Comparison of ENCODE assay signal across 35 cellular contexts in the genomic region with DNA sequence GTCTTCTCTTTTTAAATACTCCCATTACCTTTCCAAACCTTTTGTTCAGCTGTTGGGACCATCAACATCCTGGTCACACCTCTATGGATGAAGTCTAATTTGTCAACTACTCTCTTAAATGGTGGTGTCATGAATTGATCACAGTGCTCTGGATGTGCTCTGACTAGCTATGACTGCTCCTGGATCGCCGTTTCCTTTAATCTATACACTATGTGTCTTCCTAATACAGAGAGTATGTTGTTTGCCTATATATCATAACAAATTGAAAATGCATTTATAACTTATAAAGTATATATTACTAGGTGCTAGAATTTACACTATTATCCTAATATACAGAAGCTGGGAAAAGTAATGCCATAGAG.
"Had no signal": no experiment of that assay in that cellular context is flagged by ENCODE, and none has a peak within 500 bp of the region (broad histone marks: within the 10 kb centered on the region; RNA-seq: fewer than 3 reads in every experiment).

No MANE protein-coding gene starts in this region.

- H3K4me1 Mint-ChIP-seq: activated CD4-positive, alpha-beta memory T cell treated with anti-CD3 and anti-CD28 coated beads, Interleukin-2, amount 10 ng/mL, durations not matched to agents 7 days and 5 days; activated CD4-positive, alpha-beta T cell treated with anti-CD3 and anti-CD28 coated beads for 36 hours; activated CD4-positive, alpha-beta T cell treated with anti-CD3 and anti-CD28 coated beads, Interleukin-2, amount 10 ng/mL, durations not matched to agents 7 days and 5 days; activated CD8-positive, alpha-beta memory T cell treated with anti-CD3 and anti-CD28 coated beads, Interleukin-2, amount 10 ng/mL, durations not matched to agents 7 days and 5 days; activated naive CD4-positive, alpha-beta T cell treated with anti-CD3 and anti-CD28 coated beads, Interleukin-2, amount 10 ng/mL, durations not matched to agents 7 days and 5 days; activated naive CD8-positive, alpha-beta T cell treated with anti-CD3 and anti-CD28 coated beads, Interleukin-2, amount 10 ng/mL, durations not matched to agents 7 days and 5 days; activated naive CD8-positive, alpha-beta T cell treated with anti-CD3 and anti-CD28 coated beads, Interleukin-2, amount 50 U/mL, for 24 hours; WTC11 had no signal

- H3K4me1 ChIP-seq: ascending aorta had no signal

- ATAC-seq: activated CD4-positive, alpha-beta T cell treated with anti-CD3 and anti-CD28 coated beads for 36 hours; activated CD4-positive, CD25-positive, alpha-beta regulatory T cell treated with anti-CD3 and anti-CD28 coated beads, Interleukin-2, amount 50 U/mL, for 24 hours; activated CD8-positive, alpha-beta memory T cell treated with anti-CD3 and anti-CD28 coated beads, Interleukin-2, amount 10 ng/mL, durations not matched to agents 7 days and 5 days; activated CD8-positive, alpha-beta T cell treated with anti-CD3 and anti-CD28 coated beads, Interleukin-2, amount 10 ng/mL, durations not matched to agents 7 days and 5 days; activated naive CD8-positive, alpha-beta T cell treated with anti-CD3 and anti-CD28 coated beads, Interleukin-2, amount 50 U/mL, for 24 hours; WTC11 had no signal

- H3K4me3 Mint-ChIP-seq: activated CD4-positive, alpha-beta memory T cell treated with anti-CD3 and anti-CD28 coated beads, Interleukin-2, amount 10 ng/mL, durations not matched to agents 7 days and 5 days; activated CD4-positive, alpha-beta T cell treated with anti-CD3 and anti-CD28 coated beads for 36 hours; activated CD4-positive, alpha-beta T cell treated with anti-CD3 and anti-CD28 coated beads, Interleukin-2, amount 10 ng/mL, durations not matched to agents 7 days and 5 days; activated CD8-positive, alpha-beta memory T cell treated with anti-CD3 and anti-CD28 coated beads, Interleukin-2, amount 10 ng/mL, durations not matched to agents 7 days and 5 days; activated CD8-positive, alpha-beta T cell treated with anti-CD3 and anti-CD28 coated beads, Interleukin-2, amount 10 ng/mL, durations not matched to agents 7 days and 5 days; activated naive CD4-positive, alpha-beta T cell treated with anti-CD3 and anti-CD28 coated beads, Interleukin-2, amount 10 ng/mL, durations not matched to agents 7 days and 5 days; activated naive CD8-positive, alpha-beta T cell; activated naive CD8-positive, alpha-beta T cell treated with anti-CD3 and anti-CD28 coated beads, Interleukin-2, amount 10 ng/mL, durations not matched to agents 7 days and 5 days; activated naive CD8-positive, alpha-beta T cell treated with anti-CD3 and anti-CD28 coated beads, Interleukin-2, amount 50 U/mL, for 24 hours; activated T-cell treated with anti-CD3 and anti-CD28 coated beads, Interleukin-2, amount 50 U/mL, for 24 hours; brain; T-helper 1 cell treated with Interleukin-12 subunit alpha and Interleukin-12 subunit beta and Interleukin-4 antibody, amounts not matched to agents 30 μg/mL and 1 μg/mL, for 36 hours; T-helper 2 cell treated with Interferon-gamma antibody and Interleukin-4, amounts not matched to agents 5 μg/mL and 100 μg/mL, for 36 hours; WTC11 had no signal

- H3K9me3 ChIP-seq: ascending aorta had no signal

- H3K4me3 ChIP-seq: ascending aorta, cardiac muscle cell had no signal

- H3K27ac Mint-ChIP-seq: activated CD4-positive, alpha-beta memory T cell treated with anti-CD3 and anti-CD28 coated beads, Interleukin-2, amount 10 ng/mL, durations not matched to agents 7 days and 5 days; activated CD4-positive, alpha-beta T cell treated with anti-CD3 and anti-CD28 coated beads for 36 hours; activated CD4-positive, alpha-beta T cell treated with anti-CD3 and anti-CD28 coated beads, Interleukin-2, amount 10 ng/mL, durations not matched to agents 7 days and 5 days; activated CD8-positive, alpha-beta memory T cell treated with anti-CD3 and anti-CD28 coated beads, Interleukin-2, amount 10 ng/mL, durations not matched to agents 7 days and 5 days; activated CD8-positive, alpha-beta T cell treated with anti-CD3 and anti-CD28 coated beads, Interleukin-2, amount 10 ng/mL, durations not matched to agents 7 days and 5 days; activated naive CD4-positive, alpha-beta T cell treated with anti-CD3 and anti-CD28 coated beads, Interleukin-2, amount 10 ng/mL, durations not matched to agents 7 days and 5 days; activated naive CD8-positive, alpha-beta T cell; activated naive CD8-positive, alpha-beta T cell treated with anti-CD3 and anti-CD28 coated beads, Interleukin-2, amount 10 ng/mL, durations not matched to agents 7 days and 5 days; activated naive CD8-positive, alpha-beta T cell treated with anti-CD3 and anti-CD28 coated beads, Interleukin-2, amount 50 U/mL, for 24 hours; activated T-cell treated with anti-CD3 and anti-CD28 coated beads, Interleukin-2, amount 50 U/mL, for 24 hours; activated T-helper 2 cell treated with anti-CD3 and anti-CD28 coated beads, Interferon-gamma antibody, Interleukin-2, Interleukin-4, amounts not matched to agents 10 μg/mL and 5 μg/mL and 100 μg/mL, durations not matched to agents 14 hours and 24 hours and 36 hours; brain; T-helper 1 cell treated with Interleukin-12 subunit alpha and Interleukin-12 subunit beta and Interleukin-4 antibody, amounts not matched to agents 30 μg/mL and 1 μg/mL, for 36 hours; T-helper 2 cell treated with Interferon-gamma antibody and Interleukin-4, amounts not matched to agents 5 μg/mL and 100 μg/mL, for 36 hours; WTC11 had no signal

- H3K27me3 Mint-ChIP-seq: brain had no signal

- H3K9me3 Mint-ChIP-seq: activated CD4-positive, alpha-beta memory T cell treated with anti-CD3 and anti-CD28 coated beads, Interleukin-2, amount 10 ng/mL, durations not matched to agents 7 days and 5 days; activated CD4-positive, alpha-beta T cell treated with anti-CD3 and anti-CD28 coated beads, Interleukin-2, amount 10 ng/mL, durations not matched to agents 7 days and 5 days; activated naive CD4-positive, alpha-beta T cell treated with anti-CD3 and anti-CD28 coated beads, Interleukin-2, amount 10 ng/mL, durations not matched to agents 7 days and 5 days; activated naive CD8-positive, alpha-beta T cell treated with anti-CD3 and anti-CD28 coated beads, Interleukin-2, amount 10 ng/mL, durations not matched to agents 7 days and 5 days; activated naive CD8-positive, alpha-beta T cell treated with anti-CD3 and anti-CD28 coated beads, Interleukin-2, amount 50 U/mL, for 24 hours; activated T-cell treated with anti-CD3 and anti-CD28 coated beads, Interleukin-2, amount 50 U/mL, for 24 hours; activated T-helper 2 cell treated with anti-CD3 and anti-CD28 coated beads, Interferon-gamma antibody, Interleukin-2, Interleukin-4, amounts not matched to agents 10 μg/mL and 5 μg/mL and 100 μg/mL, durations not matched to agents 14 hours and 24 hours and 36 hours; brain; T-helper 1 cell treated with Interleukin-12 subunit alpha and Interleukin-12 subunit beta and Interleukin-4 antibody, amounts not matched to agents 30 μg/mL and 1 μg/mL, for 36 hours; T-helper 2 cell treated with Interferon-gamma antibody and Interleukin-4, amounts not matched to agents 5 μg/mL and 100 μg/mL, for 36 hours; WTC11 had no signal

- H3K36me3 ChIP-seq: ascending aorta, cardiac muscle cell, WERI-Rb-1 had no signal

- DNase-seq: activated CD4-positive, alpha-beta memory T cell treated with anti-CD3 and anti-CD28 coated beads, Interleukin-2, amount 10 ng/mL, durations not matched to agents 7 days and 5 days; activated CD4-positive, alpha-beta T cell treated with anti-CD3 and anti-CD28 coated beads for 1 hour; activated CD4-positive, alpha-beta T cell treated with anti-CD3 and anti-CD28 coated beads for 36 hours; activated CD4-positive, alpha-beta T cell treated with anti-CD3 and anti-CD28 coated beads for 48 hours; activated CD4-positive, alpha-beta T cell treated with anti-CD3 and anti-CD28 coated beads, Interleukin-2, amount 10 ng/mL, durations not matched to agents 7 days and 5 days; activated CD4-positive, alpha-beta T cell treated with anti-CD3 and anti-CD28 coated beads, Interleukin-2, amount 50 U/mL, for 48 hours; activated CD4-positive, CD25-positive, alpha-beta regulatory T cell; activated CD8-positive, alpha-beta memory T cell treated with anti-CD3 and anti-CD28 coated beads for 24 hours; activated CD8-positive, alpha-beta memory T cell treated with anti-CD3 and anti-CD28 coated beads, Interleukin-2, amount 10 ng/mL, durations not matched to agents 7 days and 5 days; activated CD8-positive, alpha-beta memory T cell treated with anti-CD3 and anti-CD28 coated beads, Interleukin-2, amount 50 U/mL, for 48 hours; activated CD8-positive, alpha-beta T cell treated with anti-CD3 and anti-CD28 coated beads, Interleukin-2, amount 10 ng/mL, durations not matched to agents 7 days and 5 days; activated effector memory CD4-positive, alpha-beta T cell treated with Interleukin-2 at 50 U/mL for 16 hours; activated gamma-delta T cell; activated naive CD4-positive, alpha-beta T cell treated with anti-CD3 and anti-CD28 coated beads, Interleukin-2, amount 10 ng/mL, durations not matched to agents 7 days and 5 days; activated naive CD4-positive, alpha-beta T cell treated with Interleukin-2 at 50 U/mL for 16 hours; activated naive CD8-positive, alpha-beta T cell treated with anti-CD3 and anti-CD28 coated beads, Interleukin-2, amount 10 ng/mL, durations not matched to agents 7 days and 5 days; activated naive CD8-positive, alpha-beta T cell treated with anti-CD3 and anti-CD28 coated beads, Interleukin-2, amount 50 U/mL, for 24 hours; activated T-cell treated with anti-CD3 and anti-CD28 coated beads, Interleukin-2, amount 50 U/mL, for 24 hours; activated T-cell treated with anti-CD3 and anti-CD28 coated beads, Interleukin-2, amount 50 U/mL, for 48 hours; amygdala; anterior cingulate cortex; central memory CD4-positive, alpha-beta T cell; T-helper 1 cell; T-helper 2 cell; T-helper 9 cell; WERI-Rb-1 had no signal

- H3K36me3 Mint-ChIP-seq: activated CD8-positive, alpha-beta memory T cell treated with anti-CD3 and anti-CD28 coated beads, Interleukin-2, amount 10 ng/mL, durations not matched to agents 7 days and 5 days; activated naive CD4-positive, alpha-beta T cell treated with anti-CD3 and anti-CD28 coated beads, Interleukin-2, amount 10 ng/mL, durations not matched to agents 7 days and 5 days; activated naive CD8-positive, alpha-beta T cell; activated naive CD8-positive, alpha-beta T cell treated with anti-CD3 and anti-CD28 coated beads, Interleukin-2, amount 10 ng/mL, durations not matched to agents 7 days and 5 days; brain; WTC11 had no signal

- H3K27ac ChIP-seq: ascending aorta, cardiac muscle cell, WERI-Rb-1 had no signal

- H3K27me3 ChIP-seq: ascending aorta, cardiac muscle cell had no signal
